ENCODE assay signal across 1 cellular context in genomic region chr16:4918790-4919210, GRCh38.
TF ChIP-seq lines count a peak whose summit lies in the region.

No MANE protein-coding gene starts in this region.

TF ChIP-seq in HepG2, 621 proteins besides CTCF, POLR2A, EP300 and RAD21:
- no peak for TF ChIP-seq SNAPC5 (CRISPR knock-in tag; IDR thresholded peaks at IDR 0.05; ENCODE audit: borderline replicate concordance)
- peak; percentile 16; the same call in 1 of the 2 replicates for TF ChIP-seq ZNF768 (CRISPR knock-in tag; IDR thresholded peaks at IDR 0.05)
- no peak for TF ChIP-seq ZFY (CRISPR knock-in tag; IDR thresholded peaks at IDR 0.05)
- TF ChIP-seq, protein P1, sequence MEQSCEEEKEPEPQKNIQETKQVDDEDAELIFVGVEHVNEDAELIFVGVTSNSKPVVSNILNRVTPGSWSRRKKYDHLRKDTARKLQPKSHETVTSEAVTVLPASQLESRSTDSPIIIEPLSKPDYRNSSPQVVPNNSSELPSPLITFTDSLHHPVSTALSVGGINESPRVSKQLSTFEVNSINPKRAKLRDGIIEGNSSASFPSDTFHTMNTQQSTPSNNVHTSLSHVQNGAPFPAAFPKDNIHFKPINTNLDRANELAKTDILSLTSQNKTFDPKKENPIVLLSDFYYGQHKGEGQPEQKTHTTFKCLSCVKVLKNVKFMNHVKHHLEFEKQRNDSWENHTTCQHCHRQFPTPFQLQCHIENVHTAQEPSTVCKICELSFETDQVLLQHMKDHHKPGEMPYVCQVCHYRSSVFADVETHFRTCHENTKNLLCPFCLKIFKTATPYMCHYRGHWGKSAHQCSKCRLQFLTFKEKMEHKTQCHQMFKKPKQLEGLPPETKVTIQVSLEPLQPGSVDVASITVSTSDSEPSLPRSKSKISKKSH (CRISPR knock-in tag; IDR thresholded peaks at IDR 0.05; ENCODE audit: borderline replicate concordance) = 0 out of 2 replicates have a peak, but pooled peaks have one; percentile 33
- no peak for TF ChIP-seq SNAPC2 (CRISPR knock-in tag; IDR thresholded peaks at IDR 0.05)
- TF ChIP-seq, protein P2, sequence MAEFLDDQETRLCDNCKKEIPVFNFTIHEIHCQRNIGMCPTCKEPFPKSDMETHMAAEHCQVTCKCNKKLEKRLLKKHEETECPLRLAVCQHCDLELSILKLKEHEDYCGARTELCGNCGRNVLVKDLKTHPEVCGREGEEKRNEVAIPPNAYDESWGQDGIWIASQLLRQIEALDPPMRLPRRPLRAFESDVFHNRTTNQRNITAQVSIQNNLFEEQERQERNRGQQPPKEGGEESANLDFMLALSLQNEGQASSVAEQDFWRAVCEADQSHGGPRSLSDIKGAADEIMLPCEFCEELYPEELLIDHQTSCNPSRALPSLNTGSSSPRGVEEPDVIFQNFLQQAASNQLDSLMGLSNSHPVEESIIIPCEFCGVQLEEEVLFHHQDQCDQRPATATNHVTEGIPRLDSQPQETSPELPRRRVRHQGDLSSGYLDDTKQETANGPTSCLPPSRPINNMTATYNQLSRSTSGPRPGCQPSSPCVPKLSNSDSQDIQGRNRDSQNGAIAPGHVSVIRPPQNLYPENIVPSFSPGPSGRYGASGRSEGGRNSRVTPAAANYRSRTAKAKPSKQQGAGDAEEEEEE (CRISPR knock-in tag; IDR thresholded peaks at IDR 0.05; ENCODE audit: borderline replicate concordance) = no peak
- TF ChIP-seq HDAC6 (IDR thresholded peaks at IDR 0.05; ENCODE audit: low read depth, low read length) = no peak
